In the genomic region with DNA sequence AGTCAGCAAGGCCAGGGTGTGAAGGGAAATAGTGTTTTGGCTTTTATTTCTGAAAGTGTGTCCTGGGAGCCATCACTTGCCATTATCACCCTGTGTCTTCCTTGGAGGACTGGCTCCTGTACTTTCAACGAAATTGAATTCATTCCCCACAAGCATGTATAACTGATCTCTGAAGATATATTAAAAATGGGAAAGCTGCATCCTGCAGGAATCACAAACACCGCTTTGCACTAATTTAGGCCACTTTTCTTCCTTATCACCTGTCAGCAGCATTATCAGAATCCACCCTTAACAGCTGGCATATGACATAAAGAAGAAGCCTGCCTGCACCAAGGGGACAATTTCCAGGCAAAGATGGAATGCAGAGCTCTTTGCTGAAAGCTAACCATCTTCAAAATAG, we compare ENCODE assay signal across 22 cellular contexts. TPM values are rescaled to one million over a fixed set of nuclear protein-coding genes. Genes with fewer than 3 reads are reported as not detected.
A peak's percentile ranks its signal among the peaks of the same experiment; 100 is the strongest.
DNase-seq lines count a peak whose midpoint lies in the region; ATAC-seq and TF ChIP-seq lines count a peak whose summit lies in the region.
"Had no signal": no experiment of that assay in that cellular context is flagged by ENCODE, and none has a peak within 500 bp of the region (broad histone marks: within the 10 kb centered on the region; RNA-seq: fewer than 3 reads in every experiment).

No MANE protein-coding gene starts in this region.

- intact Hi-C loops in activated CD8-positive, alpha-beta T cell treated with anti-CD3 and anti-CD28 coated beads for 36 hours (cut with micrococcal nuclease): no loop called here

- H3K4me1 ChIP-seq in BE2C: peaks cover 31% of the 10 kb centered on the region
- H3K4me1 ChIP-seq: A549, BLaER1, Caco-2 had no signal

- H3K79me2 ChIP-seq in neural cell (replicated peaks; ENCODE audit: insufficient read depth, low read length): no peaks in the 10 kb centered on the region

- H3K4me2 ChIP-seq in neural cell (ENCODE audit: low read length): no peak overlapping the region
- H3K4me2 ChIP-seq: A549, BLaER1 had no signal

- no peak overlapping the region for H2AFZ ChIP-seq in neural cell (ENCODE audit: low read depth, low read length)

- H3K27me3 Mint-ChIP-seq in naive thymus-derived CD8-positive, alpha-beta T cell: peaks cover 8 to 36% (median 12%) of the 10 kb centered on the region in 5 donors
- H3K27me3 Mint-ChIP-seq in activated CD8-positive, alpha-beta T cell treated with anti-CD3 and anti-CD28 coated beads for 36 hours: no peaks in the 10 kb centered on the region

- no peaks in the 10 kb centered on the region for H4K20me1 ChIP-seq in neural cell (ENCODE audit: insufficient read depth)
- H4K20me1 ChIP-seq: BLaER1 had no signal

- peak; percentile 45 for DNase-seq in BE2C
- DNase-seq in SK-N-DZ (ENCODE audit: low spot score): peak; percentile 97
- DNase-seq in CD1c-positive myeloid dendritic cell (ENCODE audit: extremely low spot score): no peak
- no peak for DNase-seq in naive thymus-derived CD8-positive, alpha-beta T cell
- no peak for DNase-seq in activated CD8-positive, alpha-beta T cell treated with anti-CD3 and anti-CD28 coated beads for 36 hours
- DNase-seq: AML-193; C1 segment of cervical spinal cord; Caco-2; Calu3; CD4-positive, alpha-beta T cell; CD8-positive, alpha-beta T cell; DMS79 treated with DMSO at 0.1 percent for 48 hours; GF-D8 had no signal

- no peak overlapping the region for H3K4me3 Mint-ChIP-seq in naive thymus-derived CD8-positive, alpha-beta T cell
- H3K4me3 Mint-ChIP-seq in activated CD8-positive, alpha-beta T cell treated with anti-CD3 and anti-CD28 coated beads for 36 hours: no peak overlapping the region
- H3K4me3 Mint-ChIP-seq: B cell; CD14-positive monocyte; CD4-positive, alpha-beta T cell; CD8-positive, alpha-beta T cell had no signal

- H3K27ac Mint-ChIP-seq in naive thymus-derived CD8-positive, alpha-beta T cell: no peak overlapping the region
- H3K27ac Mint-ChIP-seq in activated CD8-positive, alpha-beta T cell treated with anti-CD3 and anti-CD28 coated beads for 36 hours: no peak overlapping the region
- H3K27ac Mint-ChIP-seq: B cell; CD14-positive monocyte; CD4-positive, alpha-beta T cell; CD8-positive, alpha-beta T cell had no signal

- no peak for TF ChIP-seq EP300 in neural cell (conservative IDR thresholded peaks at IDR 0.05; ENCODE audit: poor library complexity, severe bottlenecking)

- no peaks in the 10 kb centered on the region for H3K4me1 Mint-ChIP-seq in naive thymus-derived CD8-positive, alpha-beta T cell
- H3K4me1 Mint-ChIP-seq in activated CD8-positive, alpha-beta T cell treated with anti-CD3 and anti-CD28 coated beads for 36 hours (ENCODE audit: low read depth): no peaks in the 10 kb centered on the region
- H3K4me1 Mint-ChIP-seq: B cell, CD14-positive monocyte had no signal

- CTCF ChIA-PET in activated CD8-positive, alpha-beta T cell treated with anti-CD3 and anti-CD28 coated beads for 36 hours (lab: Charles Lee): no interaction called here

- H3K36me3 ChIP-seq in BE2C (no peaks in the 10 kb centered on the region), neural cell (ENCODE audit: insufficient read depth, low read length) (no peaks in the 10 kb centered on the region)
- H3K36me3 ChIP-seq: BLaER1 had no signal

- no peak; the same call in 2 of the 3 replicates for ATAC-seq in SK-N-SH treated with all-trans-retinoic acid at 6 μM for 48 hours
- no peak for ATAC-seq in GM19467 (IDR thresholded peaks at IDR 0.05; ENCODE audit: unreplicated experiment)
- ATAC-seq in naive thymus-derived CD8-positive, alpha-beta T cell: no peak
- no peak for ATAC-seq in activated CD8-positive, alpha-beta T cell treated with anti-CD3 and anti-CD28 coated beads for 36 hours
- ATAC-seq: A549; CD8-positive, alpha-beta T cell had no signal

- TF ChIP-seq CTCF in BE2C (IDR thresholded peaks at IDR 0.05; ENCODE audit: low read depth, low read length) (no peak), neural cell (IDR thresholded peaks at IDR 0.05; ENCODE audit: poor library complexity, severe bottlenecking) (no peak)
- no peak for TF ChIP-seq CTCF in activated CD8-positive, alpha-beta T cell treated with anti-CD3 and anti-CD28 coated beads for 36 hours (IDR thresholded peaks at IDR 0.05)

- no peaks in the 10 kb centered on the region for H3K36me3 Mint-ChIP-seq in naive thymus-derived CD8-positive, alpha-beta T cell
- H3K36me3 Mint-ChIP-seq in activated CD8-positive, alpha-beta T cell treated with anti-CD3 and anti-CD28 coated beads for 36 hours (ENCODE audit: low read depth): no peaks in the 10 kb centered on the region
- H3K36me3 Mint-ChIP-seq: CD14-positive monocyte; CD8-positive, alpha-beta T cell had no signal

- no peaks in the 10 kb centered on the region for H3K9me2 ChIP-seq in neural cell (ENCODE audit: insufficient read depth, low read length)

- H3K27ac ChIP-seq in neural cell (ENCODE audit: low read length): peak overlapping the region; percentile 29
- H3K27ac ChIP-seq: 22Rv1, A549, BLaER1 had no signal

- no peak for TF ChIP-seq RAD21 in neural cell (conservative IDR thresholded peaks at IDR 0.05)

- no peak overlapping the region for H3K9ac ChIP-seq in neural cell (ENCODE audit: low read length)
- H3K9ac ChIP-seq: BLaER1 had no signal

- H3K9me3 Mint-ChIP-seq in naive thymus-derived CD8-positive, alpha-beta T cell: peaks cover 0 to 16% (median 0%) of the 10 kb centered on the region in 9 donors
- no peaks in the 10 kb centered on the region for H3K9me3 Mint-ChIP-seq in activated CD8-positive, alpha-beta T cell treated with anti-CD3 and anti-CD28 coated beads for 36 hours
- H3K9me3 Mint-ChIP-seq: CD4-positive, alpha-beta T cell had no signal

- no peaks in the 10 kb centered on the region for H3K27me3 ChIP-seq in BE2C
- H3K27me3 ChIP-seq in neural cell (ENCODE audit: insufficient read depth, low read depth, low read length): no peaks in the 10 kb centered on the region
- H3K27me3 ChIP-seq: BLaER1 had no signal

- POLR2A ChIA-PET in naive thymus-derived CD8-positive, alpha-beta T cell (lab: Charles Lee): no interaction called here
- POLR2A ChIA-PET in activated CD8-positive, alpha-beta T cell treated with anti-CD3 and anti-CD28 coated beads for 36 hours (lab: Charles Lee): no interaction called here

- H3F3A ChIP-seq in neural cell (ENCODE audit: insufficient read depth, low read length, poor library complexity, severe bottlenecking): no peaks in the 10 kb centered on the region

- H3K9me3 ChIP-seq in BE2C (no peaks in the 10 kb centered on the region), neural cell (ENCODE audit: low read length) (no peaks in the 10 kb centered on the region)
- H3K9me3 ChIP-seq: A549, BLaER1, Caco-2 had no signal

- H3K4me3 ChIP-seq in BE2C (ENCODE audit: low read depth, low read length) (no peak overlapping the region), neural cell (ENCODE audit: low read length) (no peak overlapping the region)
- H3K4me3 ChIP-seq: A549, BLaER1 had no signal

TF ChIP-seq in SK-N-SH treated with all-trans-retinoic acid at 6 μM for 48 hours, 23 proteins besides CTCF, POLR2A, EP300 and RAD21 (continues in another document):
- peak; percentile 35; the same call in 1 of the 2 replicates for TF ChIP-seq ISL1 (CRISPR knock-in tag; IDR thresholded peaks at IDR 0.05)
- no peak for TF ChIP-seq GLIS3 (CRISPR knock-in tag; IDR thresholded peaks at IDR 0.05)
- TF ChIP-seq, protein P1, sequence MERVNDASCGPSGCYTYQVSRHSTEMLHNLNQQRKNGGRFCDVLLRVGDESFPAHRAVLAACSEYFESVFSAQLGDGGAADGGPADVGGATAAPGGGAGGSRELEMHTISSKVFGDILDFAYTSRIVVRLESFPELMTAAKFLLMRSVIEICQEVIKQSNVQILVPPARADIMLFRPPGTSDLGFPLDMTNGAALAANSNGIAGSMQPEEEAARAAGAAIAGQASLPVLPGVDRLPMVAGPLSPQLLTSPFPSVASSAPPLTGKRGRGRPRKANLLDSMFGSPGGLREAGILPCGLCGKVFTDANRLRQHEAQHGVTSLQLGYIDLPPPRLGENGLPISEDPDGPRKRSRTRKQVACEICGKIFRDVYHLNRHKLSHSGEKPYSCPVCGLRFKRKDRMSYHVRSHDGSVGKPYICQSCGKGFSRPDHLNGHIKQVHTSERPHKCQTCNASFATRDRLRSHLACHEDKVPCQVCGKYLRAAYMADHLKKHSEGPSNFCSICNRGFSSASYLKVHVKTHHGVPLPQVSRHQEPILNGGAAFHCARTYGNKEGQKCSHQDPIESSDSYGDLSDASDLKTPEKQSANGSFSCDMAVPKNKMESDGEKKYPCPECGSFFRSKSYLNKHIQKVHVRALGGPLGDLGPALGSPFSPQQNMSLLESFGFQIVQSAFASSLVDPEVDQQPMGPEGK (CRISPR knock-in tag; IDR thresholded peaks at IDR 0.05; ENCODE audit: borderline replicate concordance): no peak

TF ChIP-seq in neural cell, 6 proteins besides CTCF, POLR2A, EP300 and RAD21 (continues in another document):
- TF ChIP-seq EZH2 (IDR thresholded peaks at IDR 0.05; ENCODE audit: borderline replicate concordance, insufficient read depth, low read length, poor library complexity, severe bottlenecking) (no peak), POLR2AphosphoS5 (IDR thresholded peaks at IDR 0.05) (no peak), SMC3 (conservative IDR thresholded peaks at IDR 0.05; ENCODE audit: poor library complexity) (no peak), MXI1 (conservative IDR thresholded peaks at IDR 0.05; ENCODE audit: poor library complexity, severe bottlenecking) (no peak)

RNA-seq across cellular contexts. Expression of a gene that starts 56.2 kb away (rescaled TPM):
- 246 TPM for polyA plus RNA-seq in BE2C (2012; ENCODE audit: insufficient read depth, insufficient read length, low read depth)
- polyA plus RNA-seq in SK-N-DZ (2014; cell fraction: cytosol; rRNA removed): 1.0 and 1.1 TPM in 2 replicates
- polyA plus RNA-seq in SK-N-DZ (2014; cell fraction: nucleus; rRNA removed): 0.50 and 1.0 TPM in 2 replicates
- 0.32 and 0.43 TPM in 2 replicates for polyA plus RNA-seq in neural cell
- polyA minus RNA-seq in neural cell: 0.24 and 0.69 TPM in 2 replicates
- not detected for total RNA-seq in naive thymus-derived CD8-positive, alpha-beta T cell
- not detected for polyA plus RNA-seq in naive thymus-derived CD8-positive, alpha-beta T cell
- not detected for total RNA-seq in activated CD8-positive, alpha-beta T cell treated with anti-CD3 and anti-CD28 coated beads for 36 hours
- total RNA-seq: A172; Caco-2; Calu3; CD8-positive, alpha-beta T cell had no signal

Comparison
In these comparisons a context has a peak if more than half of its experiments do, and no peak if none do; other contexts are left out.
1. DNase-seq: peak in BE2C (single experiment) and SK-N-DZ (single experiment); none in CD1c-positive myeloid dendritic cell (single experiment), naive thymus-derived CD8-positive, alpha-beta T cell (0 of 10) and activated CD8-positive, alpha-beta T cell treated with anti-CD3 and anti-CD28 coated beads for 36 hours (single experiment).